9 cellular contexts compared by ENCODE assay signal in genomic region chr17:48240562-48241130, GRCh38.
DNase-seq lines count a peak whose midpoint lies in the region; ATAC-seq and TF ChIP-seq lines count a peak whose summit lies in the region.
"Had no signal": no experiment of that assay in that cellular context is flagged by ENCODE, and none has a peak within 500 bp of the region (broad histone marks: within the 10 kb centered on the region; RNA-seq: fewer than 3 reads in every experiment).

No MANE protein-coding gene starts in this region.

- H3K36me3 ChIP-seq in OCI-LY3 (replicated peaks; ENCODE audit: low read depth, low read length) (no peaks in the 10 kb centered on the region), fibroblast of lung (ENCODE audit: control insufficient read depth, insufficient read depth, low read length) (no peaks in the 10 kb centered on the region)

- in situ Hi-C loops in GM13976 (cut with MboI; ENCODE audit: low sequenced_read_pairs, unreplicated experiment) = no loop called here

- H3K27me3 ChIP-seq in right cardiac atrium (ENCODE audit: control insufficient read depth, insufficient read depth) (no peaks in the 10 kb centered on the region), OCI-LY3 (ENCODE audit: low read depth, low read length) (0 out of 2 replicates have a peak, but pooled peaks cover 1% of the 10 kb centered on the region), fibroblast of lung (ENCODE audit: control insufficient read depth, insufficient read depth, low read length) (no peaks in the 10 kb centered on the region)

- H3K4me3 ChIP-seq in right cardiac atrium (ENCODE audit: low read length) (no peak overlapping the region), OCI-LY3 (ENCODE audit: low read length) (no peak overlapping the region), fibroblast of lung (replicated peaks in 1 of 4; ENCODE audit: control extremely low read depth in 1 of 4, insufficient read depth in 1 of 4, low read depth in 3 of 4, low read length in 4 of 4) (no peak overlapping the region)

- H3K79me2 ChIP-seq in OCI-LY3 (ENCODE audit: low read length) (no peaks in the 10 kb centered on the region), fibroblast of lung (ENCODE audit: control insufficient read depth, insufficient read depth, low read length) (no peaks in the 10 kb centered on the region)

- H4K20me1 ChIP-seq in OCI-LY3 (ENCODE audit: insufficient read depth, low read length) (no peaks in the 10 kb centered on the region), fibroblast of lung (ENCODE audit: control insufficient read depth, extremely low read depth, insufficient read depth, low read length) (no peaks in the 10 kb centered on the region)

- DNase-seq in right cardiac atrium (no peak), Right ventricle myocardium superior (no peak), fibroblast of lung (ENCODE audit: low read depth in 2 of 2) (peak in 1 of 2 donors; percentile 62), GM13976 (ENCODE audit: low spot score) (no peak), GDM1 (lab: John Stamatoyannopoulos, UW) (no peak), NCI-H1417 (lab: John Stamatoyannopoulos, UW) (no peak)

- H2AFZ ChIP-seq in OCI-LY3 (ENCODE audit: low read depth, low read length) (peak overlapping the region; percentile 64), fibroblast of lung (ENCODE audit: low read length) (no peak overlapping the region)

- intact Hi-C loops in right cardiac atrium (cut with DNase I) (no loop called here), Right ventricle myocardium superior (cut with DNase I) (no loop called here)

- 24% methylated on average over 2 of the region's 2 CpGs for WGBS in right cardiac atrium

- H3K4me1 ChIP-seq in right cardiac atrium (ENCODE audit: control insufficient read depth, insufficient read depth, low read length) (peaks cover 14% of the 10 kb centered on the region), OCI-LY3 (ENCODE audit: low read length) (peaks cover 12% of the 10 kb centered on the region), fibroblast of lung (ENCODE audit: control insufficient read depth, extremely low read depth, insufficient read depth, low read length) (peaks cover 17% of the 10 kb centered on the region)

- H3K9ac ChIP-seq in OCI-LY3 (ENCODE audit: low read length) (no peak overlapping the region), fibroblast of lung (ENCODE audit: insufficient read depth, low read length) (no peak overlapping the region)

- no peak for ATAC-seq in right cardiac atrium
- ATAC-seq in Right ventricle myocardium superior (ENCODE audit: poor library complexity) = no peak
- ATAC-seq in GM18867 (IDR thresholded peaks at IDR 0.05; ENCODE audit: unreplicated experiment) = no peak

- H3K9me3 ChIP-seq in right cardiac atrium (ENCODE audit: control insufficient read depth, low read length) (no peaks in the 10 kb centered on the region), OCI-LY3 (ENCODE audit: insufficient read depth, low read length) (no peaks in the 10 kb centered on the region), fibroblast of lung (ENCODE audit: control insufficient read depth, insufficient read depth, low read depth, low read length) (no peaks in the 10 kb centered on the region)

- H3K27ac ChIP-seq in right cardiac atrium (ENCODE audit: low read length) (peak overlapping the region; percentile 83), OCI-LY3 (ENCODE audit: low read length) (no peak overlapping the region), fibroblast of lung (ENCODE audit: insufficient read depth, low read length) (peak overlapping the region; percentile 13)
- H3K27ac ChIP-seq: C4-2B had no signal

- H3K4me2 ChIP-seq in OCI-LY3 (ENCODE audit: low read length) (peak overlapping the region; percentile 39), fibroblast of lung (ENCODE audit: extremely low read depth, insufficient read depth, low read length) (peak overlapping the region; percentile 69)

- TF ChIP-seq CTCF in OCI-LY3 (IDR thresholded peaks at IDR 0.05; ENCODE audit: low read depth, low read length) (no peak), fibroblast of lung (conservative IDR thresholded peaks at IDR 0.05 in 1 of 2, IDR thresholded peaks at IDR 0.05 in 1 of 2; ENCODE audit: low read depth in 1 of 2, low read length in 2 of 2) (no peak), GM13976 (IDR thresholded peaks at IDR 0.05; ENCODE audit: borderline replicate concordance, control extremely low read depth, extremely low read depth, insufficient read depth, missing control alignments) (no peak)
